ENCODE assay signal across 18 cellular contexts in genomic region chr2:202148515-202149154, GRCh38.
DNase-seq lines count a peak whose midpoint lies in the region; ATAC-seq and TF ChIP-seq lines count a peak whose summit lies in the region.
"Had no signal": no experiment of that assay in that cellular context is flagged by ENCODE, and none has a peak within 500 bp of the region (broad histone marks: within the 10 kb centered on the region; RNA-seq: fewer than 3 reads in every experiment).

No MANE protein-coding gene starts in this region.

- TF ChIP-seq CTCF in GM23338 (conservative IDR thresholded peaks at IDR 0.05; ENCODE audit: low read depth in 2 of 2): no peak
- no peak for TF ChIP-seq CTCF in coronary artery (IDR thresholded peaks at IDR 0.05)
- no peak for TF ChIP-seq CTCF in smooth muscle cell (IDR thresholded peaks at IDR 0.05; ENCODE audit: borderline replicate concordance, insufficient read depth, poor library complexity, severe bottlenecking)

- H2AFZ ChIP-seq in GM23338 (peak overlapping the region; percentile 97), smooth muscle cell (ENCODE audit: low read depth) (no peak overlapping the region)

- H3K36me3 ChIP-seq in GM23338 (ENCODE audit: insufficient read depth): no peaks in the 10 kb centered on the region
- no peaks in the 10 kb centered on the region for H3K36me3 ChIP-seq in muscle layer of duodenum (ENCODE audit: control insufficient read depth in 1 of 2, insufficient read depth in 2 of 2, low read length in 2 of 2)
- no peaks in the 10 kb centered on the region for H3K36me3 ChIP-seq in smooth muscle cell (ENCODE audit: low read depth)
- H3K36me3 ChIP-seq: cardiac muscle cell had no signal

- H3K4me1 Mint-ChIP-seq in GM23338: peaks cover 41% of the 10 kb centered on the region

- H3K27me3 ChIP-seq in GM23338 (ENCODE audit: insufficient read depth): no peaks in the 10 kb centered on the region
- H3K27me3 ChIP-seq in muscle layer of duodenum (ENCODE audit: low read depth, low read length): no peaks in the 10 kb centered on the region
- no peaks in the 10 kb centered on the region for H3K27me3 ChIP-seq in smooth muscle cell (ENCODE audit: low read depth)
- H3K27me3 ChIP-seq: cardiac muscle cell had no signal

- no peaks in the 10 kb centered on the region for H3K9me3 Mint-ChIP-seq in GM23338
- H3K9me3 Mint-ChIP-seq: activated T-helper 1 cell treated with anti-CD3 and anti-CD28 coated beads, Interleukin-12 subunit alpha, Interleukin-12 subunit beta, Interleukin-2, Interleukin-4 antibody, amounts not matched to agents 30 ng/mL and 10 ng/mL and 1 ng/mL, durations not matched to agents 14 hours and 24 hours and 36 hours; T-helper 1 cell treated with Interleukin-12 subunit alpha and Interleukin-12 subunit beta and Interleukin-4 antibody, amounts not matched to agents 30 μg/mL and 1 μg/mL, for 36 hours had no signal

- no peak overlapping the region for H3K9ac ChIP-seq in smooth muscle cell (ENCODE audit: low read depth)

- no peak overlapping the region for H3K4me3 ChIP-seq in GM23338
- H3K4me3 ChIP-seq in coronary artery: peak overlapping the region; percentile 6
- peak overlapping the region in 1 of 2 donors; percentile 25 for H3K4me3 ChIP-seq in muscle layer of duodenum (ENCODE audit: low read depth in 1 of 2, low read length in 2 of 2)
- H3K4me3 ChIP-seq in smooth muscle cell: no peak overlapping the region
- H3K4me3 ChIP-seq: cardiac muscle cell, psoas muscle had no signal

- no peak; the same call in 2 of the 3 replicates for ATAC-seq in GM23338
- ATAC-seq: stimulated activated naive CD8-positive, alpha-beta T cell treated with anti-CD3 and anti-CD28 coated beads, Interleukin-15, Interleukin-2, amounts not matched to agents 100 U/mL and 50 U/mL, for 24 hours had no signal

- H3K4me3 Mint-ChIP-seq in GM23338: no peak overlapping the region
- H3K4me3 Mint-ChIP-seq: activated naive CD8-positive, alpha-beta T cell treated with anti-CD3 and anti-CD28 coated beads, Interleukin-2, amount 10 ng/mL, durations not matched to agents 7 days and 5 days; activated T-helper 1 cell treated with anti-CD3 and anti-CD28 coated beads, Interleukin-12 subunit alpha, Interleukin-12 subunit beta, Interleukin-2, Interleukin-4 antibody, amounts not matched to agents 30 ng/mL and 10 ng/mL and 1 ng/mL, durations not matched to agents 14 hours and 24 hours and 36 hours; T-helper 1 cell treated with Interleukin-12 subunit alpha and Interleukin-12 subunit beta and Interleukin-4 antibody, amounts not matched to agents 30 μg/mL and 1 μg/mL, for 36 hours had no signal

- no peaks in the 10 kb centered on the region for H3K79me2 ChIP-seq in GM23338 (replicated peaks; ENCODE audit: insufficient read depth)
- H3K79me2 ChIP-seq in smooth muscle cell (ENCODE audit: low read depth): no peaks in the 10 kb centered on the region

- H3K4me1 ChIP-seq in GM23338 (ENCODE audit: insufficient read depth) (peaks cover 24% of the 10 kb centered on the region), muscle layer of duodenum (ENCODE audit: control insufficient read depth in 1 of 2, insufficient read depth in 2 of 2, low read length in 2 of 2) (peaks cover 13 to 20% of the 10 kb centered on the region in 2 donors), smooth muscle cell (ENCODE audit: low read depth) (peaks cover 42% of the 10 kb centered on the region)

- H3F3A ChIP-seq in GM23338 (replicated peaks; ENCODE audit: low read depth): 0 out of 2 replicates have a peak, but pooled peaks cover 3% of the 10 kb centered on the region
- H3F3A ChIP-seq in smooth muscle cell (ENCODE audit: low read depth): peaks cover 6% of the 10 kb centered on the region

- H3K27ac Mint-ChIP-seq in GM23338: no peak overlapping the region
- H3K27ac Mint-ChIP-seq: activated naive CD8-positive, alpha-beta T cell treated with anti-CD3 and anti-CD28 coated beads, Interleukin-2, amount 10 ng/mL, durations not matched to agents 7 days and 5 days; activated T-helper 1 cell treated with anti-CD3 and anti-CD28 coated beads, Interleukin-12 subunit alpha, Interleukin-12 subunit beta, Interleukin-2, Interleukin-4 antibody, amounts not matched to agents 30 ng/mL and 10 ng/mL and 1 ng/mL, durations not matched to agents 14 hours and 24 hours and 36 hours; T-helper 1 cell treated with Interleukin-12 subunit alpha and Interleukin-12 subunit beta and Interleukin-4 antibody, amounts not matched to agents 30 μg/mL and 1 μg/mL, for 36 hours had no signal

- H3K9me3 ChIP-seq in muscle layer of duodenum (ENCODE audit: control insufficient read depth in 1 of 2, low read length in 2 of 2) (no peaks in the 10 kb centered on the region), smooth muscle cell (replicated peaks; ENCODE audit: low read depth) (no peaks in the 10 kb centered on the region)
- H3K9me3 ChIP-seq: psoas muscle had no signal

- peaks cover 6% of the 10 kb centered on the region; the same call in 1 of the 2 replicates for H3K9me2 ChIP-seq in GM23338 (ENCODE audit: insufficient read depth)

- 86% methylated on average over 17 of the region's 17 CpGs for WGBS in smooth muscle cell (ENCODE audit: low lambda C conversion rate)

- DNase-seq in GM23338 (ENCODE audit: low spot score): no peak
- DNase-seq in coronary artery (ENCODE audit: low spot score): no peak
- DNase-seq in smooth muscle cell (lab: John Stamatoyannopoulos, UW; ENCODE audit: unreplicated experiment): no peak
- no peak for DNase-seq in NCI-H1694 (lab: John Stamatoyannopoulos, UW)
- DNase-seq in T-helper 9 cell: no peak
- DNase-seq in medulla oblongata (ENCODE audit: extremely low spot score): no peak
- DNase-seq in kidney glomerular epithelial cell (lab: John Stamatoyannopoulos, UW): no peak
- DNase-seq: activated naive CD8-positive, alpha-beta T cell treated with anti-CD3 and anti-CD28 coated beads, Interleukin-2, amount 10 ng/mL, durations not matched to agents 7 days and 5 days; effector memory CD4-positive, alpha-beta T cell; MV-4-11; NCI-H2081; NCI-H510A treated with DMSO at 0.1 percent for 48 hours; stimulated activated naive CD8-positive, alpha-beta T cell treated with anti-CD3 and anti-CD28 coated beads, Interleukin-15, Interleukin-2, amounts not matched to agents 100 U/mL and 50 U/mL, for 24 hours had no signal

- H3K4me2 ChIP-seq in GM23338: peak overlapping the region; percentile 26; the same call in 1 of the 2 replicates
- H3K4me2 ChIP-seq in smooth muscle cell: peak overlapping the region; percentile 81

- no peaks in the 10 kb centered on the region for H3K36me3 Mint-ChIP-seq in GM23338 (ENCODE audit: low read depth)
- H3K36me3 Mint-ChIP-seq: activated naive CD8-positive, alpha-beta T cell treated with anti-CD3 and anti-CD28 coated beads, Interleukin-2, amount 10 ng/mL, durations not matched to agents 7 days and 5 days had no signal

- H4K20me1 ChIP-seq in GM23338 (replicated peaks; ENCODE audit: insufficient read depth) (no peaks in the 10 kb centered on the region), smooth muscle cell (ENCODE audit: low read depth) (no peaks in the 10 kb centered on the region)

- peaks cover 5% of the 10 kb centered on the region for H3K27me3 Mint-ChIP-seq in GM23338 (ENCODE audit: insufficient read depth, low read depth, poor library complexity)

- H3K27ac ChIP-seq in GM23338 (ENCODE audit: low read depth) (0 out of 2 replicates have a peak overlapping the region, but pooled peaks have one; percentile 4), coronary artery (peak overlapping the region in 1 of 2 donors; percentile 66), muscle layer of duodenum (ENCODE audit: low read length) (peak overlapping the region; percentile 73), smooth muscle cell (ENCODE audit: low read depth) (no peak overlapping the region)
- H3K27ac ChIP-seq: cardiac muscle cell had no signal

TF ChIP-seq in GM23338, 12 proteins besides CTCF, POLR2A, EP300 and RAD21:
- TF ChIP-seq ZNF331 (CRISPR knock-in tag; IDR thresholded peaks at IDR 0.05; ENCODE audit: low read depth) (no peak), JUNB (IDR thresholded peaks at IDR 0.05; ENCODE audit: unreplicated experiment) (no peak), ETS1 (IDR thresholded peaks at IDR 0.05) (no peak), EZH2 (IDR thresholded peaks at IDR 0.05; ENCODE audit: low read depth, unreplicated experiment) (no peak), ZNF114 (CRISPR knock-in tag; IDR thresholded peaks at IDR 0.05) (no peak), EZH2phosphoT487 (IDR thresholded peaks at IDR 0.05; ENCODE audit: unreplicated experiment) (no peak), POLR2AphosphoS5 (IDR thresholded peaks at IDR 0.05; ENCODE audit: low read depth) (no peak)
